In the genomic region with DNA sequence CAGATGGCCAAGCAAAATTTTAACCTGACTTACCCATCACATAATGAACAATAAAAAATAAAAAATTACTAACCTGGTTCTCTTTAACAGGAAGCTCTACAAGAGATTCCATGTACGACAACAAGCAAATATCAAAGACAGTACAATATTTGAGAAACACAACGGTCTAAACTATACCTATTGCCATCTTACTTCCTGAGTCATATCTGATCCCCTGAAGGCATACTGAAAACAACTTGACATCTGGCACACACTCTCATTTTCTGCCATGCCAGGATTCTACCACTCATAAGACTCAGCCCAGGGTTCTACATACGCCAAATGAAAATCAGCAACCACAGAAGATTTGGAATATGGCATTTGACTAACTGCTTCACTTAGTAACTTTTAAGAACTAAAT, we compare ENCODE assay signal across 16 cellular contexts. TPM values are rescaled to one million over a fixed set of nuclear protein-coding genes. Genes with fewer than 3 reads are reported as not detected.
DNase-seq lines count a peak whose midpoint lies in the region; ATAC-seq and TF ChIP-seq lines count a peak whose summit lies in the region.
"Had no signal": no experiment of that assay in that cellular context is flagged by ENCODE, and none has a peak within 500 bp of the region (broad histone marks: within the 10 kb centered on the region; RNA-seq: fewer than 3 reads in every experiment).

No MANE protein-coding gene starts in this region.

- H3K4me1 Mint-ChIP-seq in activated CD8-positive, alpha-beta T cell treated with anti-CD3 and anti-CD28 coated beads, Interleukin-2, amount 10 ng/mL, durations not matched to agents 7 days and 5 days (ENCODE audit: low read depth): peaks cover 69% of the 10 kb centered on the region
- H3K4me1 Mint-ChIP-seq in natural killer cell: peaks cover 10 to 16% of the 10 kb centered on the region in 2 donors

- peak overlapping the region; percentile 27 for H3K27ac Mint-ChIP-seq in activated CD8-positive, alpha-beta T cell treated with anti-CD3 and anti-CD28 coated beads, Interleukin-2, amount 10 ng/mL, durations not matched to agents 7 days and 5 days
- peak overlapping the region in 1 of 2 donors; percentile 7 for H3K27ac Mint-ChIP-seq in natural killer cell
- H3K27ac Mint-ChIP-seq: GM23338 had no signal

- no peak overlapping the region; the same call in 1 of the 2 replicates for H3K4me2 ChIP-seq in SK-N-SH
- peak overlapping the region; percentile 92; the same call in 1 of the 2 replicates for H3K4me2 ChIP-seq in KMS-11
- H3K4me2 ChIP-seq: GM23338 had no signal

- H3K27ac ChIP-seq in SK-N-SH (ENCODE audit: low read depth in 2 of 2, low read length in 1 of 2) (no peak overlapping the region), KMS-11 (peak overlapping the region; percentile 33; the same call in 1 of the 2 replicates), gastroesophageal sphincter (no peak overlapping the region)
- H3K27ac ChIP-seq: esophagus muscularis mucosa had no signal

- peaks cover 76% of the 10 kb centered on the region for H4K20me1 ChIP-seq in SK-N-SH (ENCODE audit: insufficient read depth)
- no peaks in the 10 kb centered on the region for H4K20me1 ChIP-seq in KMS-11 (ENCODE audit: insufficient read depth)

- peaks cover 100% of the 10 kb centered on the region for H3K79me2 ChIP-seq in SK-N-SH (ENCODE audit: insufficient read depth)
- no peaks in the 10 kb centered on the region for H3K79me2 ChIP-seq in KMS-11 (ENCODE audit: insufficient read depth, low read depth)

- H3K4me3 ChIP-seq in SK-N-SH (ENCODE audit: low read depth in 2 of 2, low read length in 1 of 2): no peak overlapping the region
- H3K4me3 ChIP-seq in KMS-11 (IDR thresholded peaks at IDR 0.05; ENCODE audit: insufficient read depth, low read depth, low read length): no peak overlapping the region
- no peak overlapping the region for H3K4me3 ChIP-seq in gastroesophageal sphincter
- H3K4me3 ChIP-seq: esophagus muscularis mucosa, GM23338 had no signal

- H3K9me3 ChIP-seq in SK-N-SH: no peaks in the 10 kb centered on the region
- H3K9me3 ChIP-seq in gastroesophageal sphincter: no peaks in the 10 kb centered on the region
- H3K9me3 ChIP-seq: esophagus muscularis mucosa had no signal

- ATAC-seq in SK-N-SH treated with all-trans-retinoic acid at 6 μM for 48 hours (no peak), natural killer cell (no peak), gastroesophageal sphincter (no peak), HG03520 (IDR thresholded peaks at IDR 0.05; ENCODE audit: unreplicated experiment) (no peak)
- ATAC-seq in activated CD8-positive, alpha-beta T cell treated with anti-CD3 and anti-CD28 coated beads, Interleukin-2, amount 10 ng/mL, durations not matched to agents 7 days and 5 days: no peak
- ATAC-seq: GM23338, HepG2 had no signal

- intact Hi-C loops in natural killer cell (cut with micrococcal nuclease): no loop called here

- no peaks in the 10 kb centered on the region; a peak in 1 of 4 replicates for H3K4me1 ChIP-seq in SK-N-SH (ENCODE audit: control insufficient read depth in 1 of 2, insufficient read depth in 2 of 2, low read depth in 1 of 2, low read length in 1 of 2)
- peaks cover 74% of the 10 kb centered on the region for H3K4me1 ChIP-seq in KMS-11 (ENCODE audit: low read depth, poor library complexity, severe bottlenecking)
- H3K4me1 ChIP-seq in gastroesophageal sphincter: peaks cover 0 to 31% (median 0%) of the 10 kb centered on the region in 3 donors

- H3K36me3 Mint-ChIP-seq in activated CD8-positive, alpha-beta T cell treated with anti-CD3 and anti-CD28 coated beads, Interleukin-2, amount 10 ng/mL, durations not matched to agents 7 days and 5 days (ENCODE audit: low read depth): peaks cover 23% of the 10 kb centered on the region
- H3K36me3 Mint-ChIP-seq in natural killer cell: no peaks in the 10 kb centered on the region

- H3K27me3 ChIP-seq in SK-N-SH (ENCODE audit: insufficient read depth) (no peaks in the 10 kb centered on the region), KMS-11 (ENCODE audit: insufficient read depth, low read depth) (no peaks in the 10 kb centered on the region), gastroesophageal sphincter (no peaks in the 10 kb centered on the region)
- H3K27me3 ChIP-seq: esophagus muscularis mucosa had no signal

- H3K9me3 Mint-ChIP-seq in activated CD8-positive, alpha-beta T cell treated with anti-CD3 and anti-CD28 coated beads, Interleukin-2, amount 10 ng/mL, durations not matched to agents 7 days and 5 days (ENCODE audit: insufficient read depth): no peaks in the 10 kb centered on the region
- H3K9me3 Mint-ChIP-seq in natural killer cell: no peaks in the 10 kb centered on the region
- H3K9me3 Mint-ChIP-seq: GM23338, neural crest cell had no signal

- no peak for TF ChIP-seq RAD21 in SK-N-SH (IDR thresholded peaks at IDR 0.05; ENCODE audit: low read length)

- CTCF ChIA-PET in SK-N-SH (lab: Yijun Ruan, JAX): interaction anchor here (0.9 to 1.1 kb wide), 2 partner anchors 10 to 96 kb away, joined by 3 to 6 read pairs; no protein-coding TSS in a partner anchor
- CTCF ChIA-PET in activated CD8-positive, alpha-beta T cell treated with anti-CD3 and anti-CD28 coated beads, Interleukin-2, amount 10 ng/mL, durations not matched to agents 7 days and 5 days (lab: Charles Lee): interaction anchor here (1.3 to 2.2 kb wide), 3 partner anchors 10 to 362 kb away, joined by 3 to 5 read pairs (median 3); no protein-coding TSS in a partner anchor

- H3K9me2 ChIP-seq in SK-N-SH: no peaks in the 10 kb centered on the region

- DNase-seq in SK-N-SH (peak; percentile 43), natural killer cell (no peak), SK-N-DZ (ENCODE audit: low spot score) (no peak)
- DNase-seq in activated CD8-positive, alpha-beta T cell treated with anti-CD3 and anti-CD28 coated beads, Interleukin-2, amount 10 ng/mL, durations not matched to agents 7 days and 5 days: no peak
- DNase-seq: COR-L47, NCI-H1105, NCI-H510A, T-helper 9 cell had no signal

- no peak for TF ChIP-seq POLR2A in gastroesophageal sphincter (IDR thresholded peaks at IDR 0.05)

- no peak overlapping the region for H2AFZ ChIP-seq in SK-N-SH (ENCODE audit: low read depth)
- H2AFZ ChIP-seq in KMS-11 (ENCODE audit: low read depth): no peak overlapping the region
- H2AFZ ChIP-seq: GM23338 had no signal

- peak overlapping the region; percentile 46 for H3K4me3 Mint-ChIP-seq in activated CD8-positive, alpha-beta T cell treated with anti-CD3 and anti-CD28 coated beads, Interleukin-2, amount 10 ng/mL, durations not matched to agents 7 days and 5 days
- peak overlapping the region; percentile 42 for H3K4me3 Mint-ChIP-seq in natural killer cell
- H3K4me3 Mint-ChIP-seq: GM23338, neural crest cell had no signal

- POLR2A ChIA-PET in SK-N-SH (lab: Yijun Ruan, JAX): no interaction called here
- POLR2A ChIA-PET in activated CD8-positive, alpha-beta T cell treated with anti-CD3 and anti-CD28 coated beads, Interleukin-2, amount 10 ng/mL, durations not matched to agents 7 days and 5 days (lab: Charles Lee): no interaction called here

- H3K9ac ChIP-seq in SK-N-SH (no peak overlapping the region), KMS-11 (no peak overlapping the region)

- TF ChIP-seq EP300 in SK-N-SH (IDR thresholded peaks at IDR 0.05; ENCODE audit: borderline replicate concordance in 1 of 2, low read depth in 1 of 2, low read length in 1 of 2) (no peak), gastroesophageal sphincter (IDR thresholded peaks at IDR 0.05) (no peak)

- H3F3A ChIP-seq in SK-N-SH (replicated peaks; ENCODE audit: insufficient read depth): peaks cover 20% of the 10 kb centered on the region

- WGBS in SK-N-SH (ENCODE audit: low lambda C conversion rate): 76% methylated on average over 3 of the region's 3 CpGs
- WGBS in gastroesophageal sphincter (ENCODE audit: low coverage in 1 of 2), 2 donors: 85 to 86% methylated on average over 3 of the region's 3 CpGs

- no peaks in the 10 kb centered on the region for H3K27me3 Mint-ChIP-seq in activated CD8-positive, alpha-beta T cell treated with anti-CD3 and anti-CD28 coated beads, Interleukin-2, amount 10 ng/mL, durations not matched to agents 7 days and 5 days (ENCODE audit: low read depth)
- H3K27me3 Mint-ChIP-seq in natural killer cell (ENCODE audit: low read depth in 2 of 2): no peaks in the 10 kb centered on the region

- H3K36me3 ChIP-seq in SK-N-SH (replicated peaks in 1 of 2; ENCODE audit: control insufficient read depth in 1 of 2, insufficient read depth in 2 of 2, low read length in 1 of 2) (no peaks in the 10 kb centered on the region), KMS-11 (ENCODE audit: insufficient read depth) (no peaks in the 10 kb centered on the region), gastroesophageal sphincter (peaks cover 0 to 9% of the 10 kb centered on the region in 2 donors)

- TF ChIP-seq CTCF in SK-N-SH (IDR thresholded peaks at IDR 0.05): no peak
- no peak for TF ChIP-seq CTCF in KMS-11 (conservative IDR thresholded peaks at IDR 0.05; ENCODE audit: low read depth, low read length)
- TF ChIP-seq CTCF in natural killer cell (IDR thresholded peaks at IDR 0.05): no peak
- no peak for TF ChIP-seq CTCF in gastroesophageal sphincter (IDR thresholded peaks at IDR 0.05)

TF ChIP-seq in SK-N-SH, 30 proteins besides CTCF, POLR2A, EP300 and RAD21:
- TF ChIP-seq JUND (IDR thresholded peaks at IDR 0.05): no peak
- 0 out of 2 replicates have a peak, but pooled peaks have one; percentile 17 for TF ChIP-seq MXI1 (IDR thresholded peaks at IDR 0.05; ENCODE audit: low read depth, low read length)

TF ChIP-seq in SK-N-SH treated with all-trans-retinoic acid at 6 μM for 48 hours, 23 proteins besides CTCF, POLR2A, EP300 and RAD21:
- TF ChIP-seq BACH2 (CRISPR knock-in tag; IDR thresholded peaks at IDR 0.05; ENCODE audit: borderline replicate concordance) (no peak), ISL1 (CRISPR knock-in tag; IDR thresholded peaks at IDR 0.05) (no peak)

RNA-seq across cellular contexts. Expression of gene DENND5A, which starts 13.8 kb away (rescaled TPM):
- 110 and 124 TPM in 2 replicates for polyA plus RNA-seq in SK-N-SH (2012; rRNA removed)
- polyA plus RNA-seq in SK-N-SH (2012; cell fraction: cytosol; rRNA removed): 64.2 and 87.4 TPM in 2 replicates
- 126 and 164 TPM in 2 replicates for polyA plus RNA-seq in SK-N-SH (2012; cell fraction: nucleus; rRNA removed)
- total RNA-seq in activated CD8-positive, alpha-beta T cell treated with anti-CD3 and anti-CD28 coated beads, Interleukin-2, amount 10 ng/mL, durations not matched to agents 7 days and 5 days: 10 to 100 TPM; 78.5 to 81.1 TPM
- total RNA-seq in natural killer cell (10 to 100 TPM; 23.8 to 42.5 (median 38.7) TPM), gastroesophageal sphincter (100 to 1,000 TPM in 2 of 4 donors, 10 to 100 TPM in 2; 79.2 to 151 (median 96.2) TPM)
- polyA plus RNA-seq in SK-N-DZ (2014; cell fraction: cytosol; rRNA removed): 59.6 and 65.2 TPM in 2 replicates
- 86.4 and 97.3 TPM in 2 replicates for polyA plus RNA-seq in SK-N-DZ (2014; cell fraction: nucleus; rRNA removed)
